In genomic region chr11:86197448-86197847, GRCh38 we compare ENCODE assay signal across 15 cellular contexts.
DNase-seq lines count a peak whose midpoint lies in the region; TF ChIP-seq lines count a peak whose summit lies in the region.
"Had no signal": no experiment of that assay in that cellular context is flagged by ENCODE, and none has a peak within 500 bp of the region (broad histone marks: within the 10 kb centered on the region; RNA-seq: fewer than 3 reads in every experiment).

No MANE protein-coding gene starts in this region.

- no peak overlapping the region for H3K4me3 ChIP-seq in choroid plexus epithelial cell (ENCODE audit: low read depth, low read length)
- H3K4me3 ChIP-seq: BLaER1 had no signal

- TF ChIP-seq CTCF in choroid plexus epithelial cell (conservative IDR thresholded peaks at IDR 0.05; ENCODE audit: low read depth, low read length), result no peak

- DNase-seq in NOMO-1 (lab: John Stamatoyannopoulos, UW; ENCODE audit: unreplicated experiment in 2 of 2) (peak; percentile 6 to 20), NOMO-1 treated with dmso at 0.1 percent for 144 hours (lab: John Stamatoyannopoulos, UW; ENCODE audit: unreplicated experiment) (no peak), OCI-M1 (lab: John Stamatoyannopoulos, UW) (peak; percentile 100), choroid plexus epithelial cell (ENCODE audit: low read depth) (peak; percentile 37), midbrain (lab: John Stamatoyannopoulos, UW) (no peak), foreskin melanocyte (no peak), NCI-H128 (lab: John Stamatoyannopoulos, UW; ENCODE audit: unreplicated experiment) (no peak)
- DNase-seq in activated T-cell treated with anti-CD3 and anti-CD28 coated beads, Interleukin-2, amount 50 U/mL, for 48 hours, result no peak
- DNase-seq: 8988T, DMS 273 treated with DMSO at 0.1 percent for 48 hours, NCI-H1436, NCI-H2029, NCI-H748 treated with DMSO at 0.1 percent for 48 hours, SHP77 had no signal

Comparison
In these comparisons a context has a peak if more than half of its experiments do, and no peak if none do; other contexts are left out.
1. DNase-seq: peak in NOMO-1 (2 of 2), OCI-M1 (single experiment) and choroid plexus epithelial cell (single experiment); none in NOMO-1 treated with dmso at 0.1 percent for 144 hours (single experiment), midbrain (single experiment), foreskin melanocyte (single experiment), NCI-H128 (single experiment) and activated T-cell treated with anti-CD3 and anti-CD28 coated beads, Interleukin-2, amount 50 U/mL, for 48 hours (0 of 2).